25 cellular contexts compared by ENCODE assay signal in genomic region chr11:1998290-1998689, GRCh38. TPM values are rescaled to one million over a fixed set of nuclear protein-coding genes. Genes with fewer than 3 reads are reported as not detected.
DNase-seq lines count a peak whose midpoint lies in the region; ATAC-seq and TF ChIP-seq lines count a peak whose summit lies in the region.
"Had no signal": no experiment of that assay in that cellular context is flagged by ENCODE, and none has a peak within 500 bp of the region (broad histone marks: within the 10 kb centered on the region; RNA-seq: fewer than 3 reads in every experiment).

No MANE protein-coding gene starts in this region.

- H3K79me2 ChIP-seq in HCT116 (ENCODE audit: insufficient read depth, low read length): no peaks in the 10 kb centered on the region

- intact Hi-C loops in HCT116 (cut with micrococcal nuclease) (no loop called here), Panc1 (cut with micrococcal nuclease; ENCODE audit: unreplicated experiment) (no loop called here), left cardiac atrium (cut with DNase I) (no loop called here), natural killer cell (cut with micrococcal nuclease) (no loop called here)

- DNase-seq in HCT116 (ENCODE audit: low read depth, low spot score) (no peak), Panc1 (ENCODE audit: low read depth, low spot score) (no peak), left cardiac atrium (no peak), natural killer cell (no peak), tibial nerve (ENCODE audit: low spot score in 2 of 2) (no peak), cerebellar cortex (ENCODE audit: low spot score) (no peak)
- DNase-seq in stimulated activated effector memory CD8-positive, alpha-beta T cell treated with anti-CD3 and anti-CD28 coated beads, Interleukin-12 subunit alpha, Interleukin-12 subunit beta, amount 100 ng/mL, for 72 hours (ENCODE audit: low spot score in 2 of 2): no peak
- DNase-seq: activated CD4-positive, alpha-beta T cell treated with anti-CD3 and anti-CD28 coated beads, Interleukin-2, amount 50 U/mL, for 1 hour; activated CD8-positive, alpha-beta memory T cell treated with anti-CD3 and anti-CD28 coated beads, Interleukin-2, amount 10 ng/mL, durations not matched to agents 7 days and 5 days; activated gamma-delta T cell treated with Interleukin-2 at 50 U/mL for 16 hours; activated T-cell treated with anti-CD3 and anti-CD28 coated beads, Interleukin-2, amount 50 U/mL, for 48 hours; C1 segment of cervical spinal cord; caudate nucleus; COR-L47; cortex of kidney; erythroblast; HCEC 1CT; NCI-H1694; NCI-H446; NCI-H774; stimulated activated CD4-positive, alpha-beta T cell treated with anti-CD3 and anti-CD28 coated beads, Interleukin-4, amount 100 ng/mL, for 1 hour; T-helper 1 cell; transverse colon had no signal

- H3K9me3 ChIP-seq in HCT116 (ENCODE audit: control insufficient read depth in 1 of 2, insufficient read depth in 1 of 2, low read depth in 1 of 2, low read length in 2 of 2) (no peaks in the 10 kb centered on the region), Panc1 (ENCODE audit: control insufficient read depth, insufficient read depth, low read depth, low read length) (no peaks in the 10 kb centered on the region), tibial nerve (no peaks in the 10 kb centered on the region)
- H3K9me3 ChIP-seq: transverse colon had no signal

- RAD21 ChIA-PET in HCT116 (lab: Charles Lee; ENCODE audit: low non-redundant PET in 1 of 2, low total read pairs in 2 of 2, uncharacterized antibody in 2 of 2, unreplicated experiment in 2 of 2): no interaction called here

- CTCF ChIA-PET in HCT116 (lab: Charles Lee): interaction anchor here (0.9 to 1.9 kb wide), 5 partner anchors 36 to 346 kb away, joined by 3 to 7 read pairs (median 5); no protein-coding TSS in a partner anchor
- CTCF ChIA-PET in Panc1 (lab: Charles Lee): interaction anchor here (0.8 to 1.7 kb wide), 5 partner anchors 30 to 304 kb away, joined by 3 to 12 read pairs (median 5); no protein-coding TSS in a partner anchor

- H3K36me3 ChIP-seq in HCT116 (ENCODE audit: control insufficient read depth in 1 of 2, insufficient read depth in 2 of 2, low read length in 2 of 2) (no peaks in the 10 kb centered on the region), Panc1 (ENCODE audit: control insufficient read depth, insufficient read depth, low read length) (no peaks in the 10 kb centered on the region), tibial nerve (no peaks in the 10 kb centered on the region)
- H3K36me3 ChIP-seq: neural progenitor cell, transverse colon had no signal

- H3K4me2 ChIP-seq in HCT116 (ENCODE audit: low read length): no peak overlapping the region
- H3K4me2 ChIP-seq: neural progenitor cell had no signal

- TF ChIP-seq EP300 in tibial nerve (IDR thresholded peaks at IDR 0.05): no peak

- H3K27ac Mint-ChIP-seq in natural killer cell: no peak overlapping the region
- no peak overlapping the region for H3K27ac Mint-ChIP-seq in stimulated activated effector memory CD8-positive, alpha-beta T cell treated with anti-CD3 and anti-CD28 coated beads, Interleukin-12 subunit alpha, Interleukin-12 subunit beta, amount 100 ng/mL, for 72 hours
- H3K27ac Mint-ChIP-seq: activated CD8-positive, alpha-beta memory T cell treated with anti-CD3 and anti-CD28 coated beads, Interleukin-2, amount 10 ng/mL, durations not matched to agents 7 days and 5 days; neural progenitor cell; WTC11 had no signal

- no peak for TF ChIP-seq RAD21 in HCT116 (IDR thresholded peaks at IDR 0.05; ENCODE audit: low read depth)

- no peak overlapping the region for H2AFZ ChIP-seq in HCT116 (ENCODE audit: low read depth, low read length, poor library complexity, severe bottlenecking)
- H2AFZ ChIP-seq: neural progenitor cell had no signal

- H3K9me2 ChIP-seq in HCT116 (ENCODE audit: insufficient read depth): no peaks in the 10 kb centered on the region

- no peaks in the 10 kb centered on the region for H3K4me1 ChIP-seq in HCT116 (ENCODE audit: control insufficient read depth in 1 of 2, insufficient read depth in 2 of 2, low read length in 2 of 2)
- no peaks in the 10 kb centered on the region for H3K4me1 ChIP-seq in Panc1 (ENCODE audit: control insufficient read depth, insufficient read depth, low read length)
- no peaks in the 10 kb centered on the region for H3K4me1 ChIP-seq in tibial nerve
- H3K4me1 ChIP-seq: neural progenitor cell, transverse colon had no signal

- peak; percentile 60 for ATAC-seq in HCT116
- peak; percentile 67 for ATAC-seq in Panc1
- ATAC-seq in left cardiac atrium: peak; percentile 66 to 79
- peak; percentile 39 to 61 (median 41) for ATAC-seq in natural killer cell
- ATAC-seq in stimulated activated effector memory CD8-positive, alpha-beta T cell treated with anti-CD3 and anti-CD28 coated beads, Interleukin-12 subunit alpha, Interleukin-12 subunit beta, amount 100 ng/mL, for 72 hours: no peak
- ATAC-seq: activated CD8-positive, alpha-beta memory T cell treated with anti-CD3 and anti-CD28 coated beads, Interleukin-2, amount 10 ng/mL, durations not matched to agents 7 days and 5 days; WTC11 had no signal

- no peak overlapping the region for H3K4me3 Mint-ChIP-seq in natural killer cell
- H3K4me3 Mint-ChIP-seq in stimulated activated effector memory CD8-positive, alpha-beta T cell treated with anti-CD3 and anti-CD28 coated beads, Interleukin-12 subunit alpha, Interleukin-12 subunit beta, amount 100 ng/mL, for 72 hours: no peak overlapping the region
- H3K4me3 Mint-ChIP-seq: activated CD8-positive, alpha-beta memory T cell treated with anti-CD3 and anti-CD28 coated beads, Interleukin-2, amount 10 ng/mL, durations not matched to agents 7 days and 5 days; neural progenitor cell; WTC11 had no signal

- POLR2A ChIA-PET in HCT116 (lab: Charles Lee): no interaction called here
- POLR2A ChIA-PET in Panc1 (lab: Charles Lee): no interaction called here

- no peak for TF ChIP-seq CTCF in HCT116 (IDR thresholded peaks at IDR 0.05 in 2 of 3, conservative IDR thresholded peaks at IDR 0.05 in 1 of 3; ENCODE audit: borderline replicate concordance in 1 of 3, insufficient read depth in 1 of 3, low read depth in 2 of 3, low read length in 2 of 3)
- no peak for TF ChIP-seq CTCF in Panc1 (IDR thresholded peaks at IDR 0.05)
- no peak for TF ChIP-seq CTCF in natural killer cell (IDR thresholded peaks at IDR 0.05)
- no peak for TF ChIP-seq CTCF in tibial nerve (IDR thresholded peaks at IDR 0.05)

- H3K27me3 ChIP-seq in HCT116 (ENCODE audit: insufficient read depth, low read length) (no peaks in the 10 kb centered on the region), Panc1 (ENCODE audit: control insufficient read depth, insufficient read depth, low read length) (no peaks in the 10 kb centered on the region), tibial nerve (no peaks in the 10 kb centered on the region)
- H3K27me3 ChIP-seq: neural progenitor cell, transverse colon had no signal

- H3K9me3 Mint-ChIP-seq in natural killer cell: no peaks in the 10 kb centered on the region
- no peaks in the 10 kb centered on the region for H3K9me3 Mint-ChIP-seq in stimulated activated effector memory CD8-positive, alpha-beta T cell treated with anti-CD3 and anti-CD28 coated beads, Interleukin-12 subunit alpha, Interleukin-12 subunit beta, amount 100 ng/mL, for 72 hours
- H3K9me3 Mint-ChIP-seq: neural progenitor cell, WTC11 had no signal

- H3K27ac ChIP-seq in HCT116 (ENCODE audit: low read depth, low read length) (no peak overlapping the region), Panc1 (ENCODE audit: low read length) (no peak overlapping the region), tibial nerve (no peak overlapping the region)
- H3K27ac ChIP-seq: neural progenitor cell, transverse colon had no signal

- in situ Hi-C loops in Panc1 (cut with HindIII; ENCODE audit: low pct_unique_long_range_greater_than_20kb, low sequenced_read_pairs): no loop called here

- no peaks in the 10 kb centered on the region for H4K20me1 ChIP-seq in HCT116 (ENCODE audit: insufficient read depth)

- H3K4me3 ChIP-seq in HCT116 (replicated peaks in 1 of 2; ENCODE audit: low read depth in 1 of 2, low read length in 2 of 2): no peak overlapping the region
- H3K4me3 ChIP-seq in Panc1 (ENCODE audit: low read depth in 2 of 2, low read length in 2 of 2): no peak overlapping the region
- no peak overlapping the region for H3K4me3 ChIP-seq in tibial nerve
- H3K4me3 ChIP-seq: neural progenitor cell, transverse colon had no signal

- WGBS in tibial nerve, 2 donors: no CpG with 5 or more reads among the region's 28 CpGs

- H3K27me3 Mint-ChIP-seq in natural killer cell (ENCODE audit: low read depth in 2 of 2): no peaks in the 10 kb centered on the region
- H3K27me3 Mint-ChIP-seq: activated CD8-positive, alpha-beta memory T cell treated with anti-CD3 and anti-CD28 coated beads, Interleukin-2, amount 10 ng/mL, durations not matched to agents 7 days and 5 days had no signal

- BruUV-seq in HCT116 (replicated peaks; lab: Mats Ljungman, UMichigan) (no TSS peak), Panc1 (replicated peaks; lab: Mats Ljungman, UMichigan) (no TSS peak)

- H3K36me3 Mint-ChIP-seq in natural killer cell: no peaks in the 10 kb centered on the region
- no peaks in the 10 kb centered on the region for H3K36me3 Mint-ChIP-seq in stimulated activated effector memory CD8-positive, alpha-beta T cell treated with anti-CD3 and anti-CD28 coated beads, Interleukin-12 subunit alpha, Interleukin-12 subunit beta, amount 100 ng/mL, for 72 hours
- H3K36me3 Mint-ChIP-seq: activated CD8-positive, alpha-beta memory T cell treated with anti-CD3 and anti-CD28 coated beads, Interleukin-2, amount 10 ng/mL, durations not matched to agents 7 days and 5 days; neural progenitor cell; WTC11 had no signal

- H3K9ac ChIP-seq in HCT116 (ENCODE audit: low read length): no peak overlapping the region
- H3K9ac ChIP-seq: neural progenitor cell had no signal

- H3K4me1 Mint-ChIP-seq in natural killer cell: no peaks in the 10 kb centered on the region
- H3K4me1 Mint-ChIP-seq in stimulated activated effector memory CD8-positive, alpha-beta T cell treated with anti-CD3 and anti-CD28 coated beads, Interleukin-12 subunit alpha, Interleukin-12 subunit beta, amount 100 ng/mL, for 72 hours: no peaks in the 10 kb centered on the region
- H3K4me1 Mint-ChIP-seq: activated CD8-positive, alpha-beta memory T cell treated with anti-CD3 and anti-CD28 coated beads, Interleukin-2, amount 10 ng/mL, durations not matched to agents 7 days and 5 days; neural progenitor cell; WTC11 had no signal

- TF ChIP-seq POLR2A in HCT116 (IDR thresholded peaks at IDR 0.05; ENCODE audit: borderline replicate concordance, extremely low read depth, insufficient read depth, insufficient read length) (no peak), tibial nerve (IDR thresholded peaks at IDR 0.05) (no peak)

RNA-seq across cellular contexts. Expression of gene H19, which starts 0.6 kb away (rescaled TPM):
- total RNA-seq in HCT116 (2021; ENCODE audit: unreplicated experiment): 10.5 TPM
- polyA plus RNA-seq in HCT116 (2012): 7.3 and 8.1 TPM in 2 replicates
- 1,268 TPM for total RNA-seq in Panc1 (2021; ENCODE audit: unreplicated experiment)
- polyA plus RNA-seq in Panc1 (2012; ENCODE audit: insufficient read length): 3,677 TPM
- total RNA-seq in left cardiac atrium: 100 to 1,000 TPM; 390 to 610 TPM
- not detected for total RNA-seq in natural killer cell
- 100 to 1,000 TPM; 355 to 642 (median 407) TPM for total RNA-seq in tibial nerve
- total RNA-seq: activated CD8-positive, alpha-beta memory T cell treated with anti-CD3 and anti-CD28 coated beads, Interleukin-2, amount 10 ng/mL, durations not matched to agents 7 days and 5 days had no signal

RNA-seq across cellular contexts. Expression of gene MRPL23, which starts 51.2 kb away (rescaled TPM):
- total RNA-seq in HCT116 (2021; ENCODE audit: unreplicated experiment): 109 TPM
- 120 and 124 TPM in 2 replicates for polyA plus RNA-seq in HCT116 (2012)
- total RNA-seq in Panc1 (2021; ENCODE audit: unreplicated experiment): 123 TPM
- 200 TPM for polyA plus RNA-seq in Panc1 (2012; ENCODE audit: insufficient read length)
- total RNA-seq in left cardiac atrium: 10 to 100 TPM; 42.8 to 77.1 TPM
- 10 to 100 TPM; 31.2 to 35.4 (median 32.8) TPM for total RNA-seq in natural killer cell
- total RNA-seq in tibial nerve: 100 to 1,000 TPM in 3 of 4 donors, 10 to 100 TPM in 1; 81.9 to 139 (median 136) TPM

Comparison
In these comparisons a context has a peak if more than half of its experiments do, and no peak if none do; other contexts are left out.
1. RNA of gene H19, which starts 0.6 kb away (total RNA-seq): 1,268 TPM in Panc1 (single experiment), 390 to 610 TPM in left cardiac atrium and 355 to 642 TPM in tibial nerve; 10.5 TPM in HCT116 (single experiment) and not detected in natural killer cell; every median in the first group is over 10 times any median in the second.